31 cellular contexts compared by ENCODE assay signal in the genomic region with DNA sequence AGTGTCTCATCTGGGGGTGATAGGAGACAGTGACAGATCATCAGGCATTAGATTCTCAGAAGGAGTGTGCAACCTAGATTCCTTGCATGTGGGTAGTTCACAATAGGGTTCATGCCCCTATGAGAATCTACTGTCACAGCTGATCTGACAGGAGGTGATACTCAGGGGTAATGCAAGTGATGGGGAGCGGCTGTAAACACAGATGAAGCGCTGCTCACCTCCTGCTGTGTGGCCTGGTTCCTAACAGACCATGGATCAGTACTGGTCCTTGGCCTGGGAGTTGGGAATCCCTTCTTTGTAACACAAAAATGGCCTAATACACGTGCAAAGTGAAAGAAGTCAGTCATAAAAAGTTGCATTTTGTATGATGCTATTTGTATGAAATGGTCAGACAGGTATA.
DNase-seq lines count a peak whose midpoint lies in the region; ATAC-seq and TF ChIP-seq lines count a peak whose summit lies in the region.
"Had no signal": no experiment of that assay in that cellular context is flagged by ENCODE, and none has a peak within 500 bp of the region (broad histone marks: within the 10 kb centered on the region; RNA-seq: fewer than 3 reads in every experiment).

No MANE protein-coding gene starts in this region.

- H3K36me3 Mint-ChIP-seq in endodermal cell (ENCODE audit: low read depth): no peaks in the 10 kb centered on the region
- H3K36me3 Mint-ChIP-seq in activated CD8-positive, alpha-beta T cell treated with anti-CD3 and anti-CD28 coated beads, Interleukin-2, amount 10 ng/mL, durations not matched to agents 7 days and 5 days (ENCODE audit: low read depth): no peaks in the 10 kb centered on the region
- H3K36me3 Mint-ChIP-seq: CD14-positive monocyte; CD4-positive, alpha-beta memory T cell; CD4-positive, CD25-positive, alpha-beta regulatory T cell; CD8-positive, alpha-beta memory T cell; CD8-positive, alpha-beta T cell had no signal

- no peak for DNase-seq in endodermal cell
- no peak for DNase-seq in SHP77 treated with DMSO at 0.1 percent for 48 hours (lab: John Stamatoyannopoulos, UW)
- no peak for DNase-seq in activated CD8-positive, alpha-beta T cell treated with anti-CD3 and anti-CD28 coated beads, Interleukin-2, amount 10 ng/mL, durations not matched to agents 7 days and 5 days
- DNase-seq: 8988T; ACHN; AML-193; BE2C; C1 segment of cervical spinal cord; Caco-2; Calu3; CD4-positive, alpha-beta memory T cell; CD4-positive, alpha-beta T cell; CD4-positive, CD25-positive, alpha-beta regulatory T cell; CD8-positive, alpha-beta memory T cell; CD8-positive, alpha-beta T cell; COR-L47; DMS 273 treated with DMSO at 0.1 percent for 48 hours; DMS153; DMS53; DMS79; DMS79 treated with DMSO at 0.1 percent for 48 hours; DND-41; EL had no signal

- WGBS in endodermal cell (ENCODE audit: insufficient coverage in 1 of 2, insufficient read length in 1 of 2), 2 experiments: 0 to 43% methylated on average over 1 to 3 of the region's 3 CpGs

- H3K36me3 ChIP-seq in HEK293 (ENCODE audit: control insufficient read depth in 2 of 2, insufficient read depth in 1 of 2, low read length in 2 of 2): no peaks in the 10 kb centered on the region
- no peaks in the 10 kb centered on the region for H3K36me3 ChIP-seq in endodermal cell (ENCODE audit: control insufficient read depth, insufficient read depth, low read length)
- H3K36me3 ChIP-seq: BE2C; BLaER1; BLaER1 treated with 17β-estradiol and CSF1 and Interleukin-3, amounts not matched to agents 10 nM and 100 nM had no signal

- H3K4me3 ChIP-seq in HEK293 (ENCODE audit: low read depth, low read length) (no peak overlapping the region), endodermal cell (ENCODE audit: low read length) (peak overlapping the region; percentile 36)
- H3K4me3 ChIP-seq: A549; BLaER1; BLaER1 treated with 17β-estradiol and CSF1 and Interleukin-3, amounts not matched to agents 10 nM and 100 nM had no signal

- H3K4me1 Mint-ChIP-seq in endodermal cell: no peaks in the 10 kb centered on the region
- no peaks in the 10 kb centered on the region for H3K4me1 Mint-ChIP-seq in activated CD8-positive, alpha-beta T cell treated with anti-CD3 and anti-CD28 coated beads, Interleukin-2, amount 10 ng/mL, durations not matched to agents 7 days and 5 days (ENCODE audit: low read depth)
- H3K4me1 Mint-ChIP-seq: B cell; CD14-positive monocyte; CD4-positive, alpha-beta memory T cell; CD4-positive, CD25-positive, alpha-beta regulatory T cell; CD8-positive, alpha-beta memory T cell had no signal

- H3K9me3 ChIP-seq in HEK293 (ENCODE audit: control insufficient read depth, insufficient read depth, low read depth, low read length) (no peaks in the 10 kb centered on the region), endodermal cell (ENCODE audit: control insufficient read depth, low read length) (peaks cover 86% of the 10 kb centered on the region)
- H3K9me3 ChIP-seq: A549; BE2C; BLaER1; BLaER1 treated with 17β-estradiol and CSF1 and Interleukin-3, amounts not matched to agents 10 nM and 100 nM; Caco-2 had no signal

- H3K9me3 Mint-ChIP-seq in endodermal cell: peaks cover 83% of the 10 kb centered on the region
- peaks cover 5% of the 10 kb centered on the region for H3K9me3 Mint-ChIP-seq in activated CD8-positive, alpha-beta T cell treated with anti-CD3 and anti-CD28 coated beads, Interleukin-2, amount 10 ng/mL, durations not matched to agents 7 days and 5 days (ENCODE audit: insufficient read depth)
- H3K9me3 Mint-ChIP-seq: CD4-positive, alpha-beta T cell had no signal

- no peaks in the 10 kb centered on the region for H3K4me1 ChIP-seq in HEK293 (ENCODE audit: control insufficient read depth, insufficient read depth, low read length)
- no peaks in the 10 kb centered on the region for H3K4me1 ChIP-seq in endodermal cell (ENCODE audit: control insufficient read depth, insufficient read depth, low read length)
- H3K4me1 ChIP-seq: A549; BE2C; BLaER1; BLaER1 treated with 17β-estradiol and CSF1 and Interleukin-3, amounts not matched to agents 10 nM and 100 nM; Caco-2 had no signal

- ATAC-seq in activated CD8-positive, alpha-beta T cell treated with anti-CD3 and anti-CD28 coated beads, Interleukin-2, amount 10 ng/mL, durations not matched to agents 7 days and 5 days: no peak
- ATAC-seq: A549; CD8-positive, alpha-beta T cell had no signal

- POLR2A ChIA-PET in HEK293 (lab: Yijun Ruan, JAX): no interaction called here
- POLR2A ChIA-PET in activated CD8-positive, alpha-beta T cell treated with anti-CD3 and anti-CD28 coated beads, Interleukin-2, amount 10 ng/mL, durations not matched to agents 7 days and 5 days (lab: Charles Lee): no interaction called here

- H3K27ac Mint-ChIP-seq in endodermal cell: no peak overlapping the region
- H3K27ac Mint-ChIP-seq in activated CD8-positive, alpha-beta T cell treated with anti-CD3 and anti-CD28 coated beads, Interleukin-2, amount 10 ng/mL, durations not matched to agents 7 days and 5 days: no peak overlapping the region
- H3K27ac Mint-ChIP-seq: B cell; CD14-positive monocyte; CD4-positive, alpha-beta memory T cell; CD4-positive, alpha-beta T cell; CD4-positive, CD25-positive, alpha-beta regulatory T cell; CD8-positive, alpha-beta memory T cell; CD8-positive, alpha-beta T cell had no signal

- H3K4me3 Mint-ChIP-seq in endodermal cell: no peak overlapping the region
- no peak overlapping the region for H3K4me3 Mint-ChIP-seq in activated CD8-positive, alpha-beta T cell treated with anti-CD3 and anti-CD28 coated beads, Interleukin-2, amount 10 ng/mL, durations not matched to agents 7 days and 5 days
- H3K4me3 Mint-ChIP-seq: B cell; CD14-positive monocyte; CD4-positive, alpha-beta memory T cell; CD4-positive, alpha-beta T cell; CD4-positive, CD25-positive, alpha-beta regulatory T cell; CD8-positive, alpha-beta memory T cell; CD8-positive, alpha-beta T cell had no signal

- no peaks in the 10 kb centered on the region for H3K27me3 ChIP-seq in endodermal cell (ENCODE audit: control insufficient read depth, insufficient read depth, low read length, poor library complexity, severe bottlenecking)
- H3K27me3 ChIP-seq: BE2C; BLaER1; BLaER1 treated with 17β-estradiol and CSF1 and Interleukin-3, amounts not matched to agents 10 nM and 100 nM had no signal

- CTCF ChIA-PET in HEK293 (lab: Yijun Ruan, JAX): no interaction called here
- CTCF ChIA-PET in activated CD8-positive, alpha-beta T cell treated with anti-CD3 and anti-CD28 coated beads, Interleukin-2, amount 10 ng/mL, durations not matched to agents 7 days and 5 days (lab: Charles Lee): no interaction called here

- no peak overlapping the region for H3K27ac ChIP-seq in HEK293 (ENCODE audit: extremely low read depth, low read depth, low read length)
- no peak overlapping the region for H3K27ac ChIP-seq in endodermal cell (ENCODE audit: low read depth, low read length)
- H3K27ac ChIP-seq: 22Rv1; A549; BLaER1; BLaER1 treated with 17β-estradiol and CSF1 and Interleukin-3, amounts not matched to agents 10 nM and 100 nM; C4-2B had no signal

- TF ChIP-seq CTCF in HEK293 (tag by site-specific recombination; IDR thresholded peaks at IDR 0.05): no peak
- no peak for TF ChIP-seq CTCF in endodermal cell (conservative IDR thresholded peaks at IDR 0.05)

- H3K9ac ChIP-seq in endodermal cell (ENCODE audit: extremely low read depth, low read length, poor library complexity, severe bottlenecking): no peak overlapping the region
- H3K9ac ChIP-seq: BLaER1; BLaER1 treated with 17β-estradiol and CSF1 and Interleukin-3, amounts not matched to agents 10 nM and 100 nM had no signal

- no peaks in the 10 kb centered on the region for H3K27me3 Mint-ChIP-seq in endodermal cell (ENCODE audit: insufficient read depth)
- no peaks in the 10 kb centered on the region for H3K27me3 Mint-ChIP-seq in activated CD8-positive, alpha-beta T cell treated with anti-CD3 and anti-CD28 coated beads, Interleukin-2, amount 10 ng/mL, durations not matched to agents 7 days and 5 days (ENCODE audit: low read depth)
- H3K27me3 Mint-ChIP-seq: B cell; CD4-positive, alpha-beta T cell; CD4-positive, CD25-positive, alpha-beta regulatory T cell had no signal

TF ChIP-seq in HEK293, 187 proteins besides CTCF, POLR2A, EP300 and RAD21:
- peak; percentile 92 for TF ChIP-seq ZNF610 (tag by site-specific recombination; IDR thresholded peaks at IDR 0.05; ENCODE audit: borderline replicate concordance)
- TF ChIP-seq ZNF521 (tag by site-specific recombination; IDR thresholded peaks at IDR 0.05): no peak
